31 cellular contexts compared by ENCODE assay signal in genomic region chr4:106380179-106380578, GRCh38. TPM values are rescaled to one million over a fixed set of nuclear protein-coding genes. Genes with fewer than 3 reads are reported as not detected.
"Had no signal": no experiment of that assay in that cellular context is flagged by ENCODE, and none has a peak within 500 bp of the region (broad histone marks: within the 10 kb centered on the region; RNA-seq: fewer than 3 reads in every experiment).

No MANE protein-coding gene starts in this region.

- H3K27ac ChIP-seq: stomach, suprapubic skin, testis, thoracic aorta, thyroid gland, tibial artery, tibial nerve, transverse colon, upper lobe of left lung, upper lobe of right lung, uterus, vagina had no signal

- FAIRE-seq: urothelium cell line had no signal

- DNase-seq: stimulated activated CD4-positive, alpha-beta T cell treated with anti-CD3 and anti-CD28 coated beads, Interleukin-2, amount 100 ng/mL, for 48 hours; stimulated activated CD4-positive, alpha-beta T cell treated with anti-CD3 and anti-CD28 coated beads, Interleukin-4, amount 100 ng/mL, for 1 hour; stimulated activated CD4-positive, alpha-beta T cell treated with anti-CD3 and anti-CD28 coated beads, Interleukin-4, amount 100 ng/mL, for 24 hours; stimulated activated CD4-positive, alpha-beta T cell treated with anti-CD3 and anti-CD28 coated beads, Interleukin-4, amount 100 ng/mL, for 4 hours; stimulated activated CD8-positive, alpha-beta memory T cell treated with anti-CD3 and anti-CD28 coated beads, Interleukin-4, amount 100 ng/mL, for 48 hours; stimulated activated naive B cell treated with anti-CD40 and anti-IgM and Interleukin-4, amounts not matched to agents 10 μg/mL and 1 μg/mL and 100 μg/mL, for 72 hours; stimulated activated naive CD4-positive, alpha-beta T cell; stimulated activated naive CD4-positive, alpha-beta T cell treated with Interleukin-2 at 50 U/mL for 16 hours; stimulated activated naive CD8-positive, alpha-beta T cell treated with anti-CD3 and anti-CD28 coated beads, Interleukin-15, amount 100 ng/mL, for 72 hours; stimulated activated naive CD8-positive, alpha-beta T cell treated with anti-CD3 and anti-CD28 coated beads, Interleukin-15, Interleukin-2, amounts not matched to agents 100 U/mL and 50 U/mL, for 24 hours; stomach; substantia nigra; testis; thyroid gland; tibial artery; transverse colon; trophoblast cell; upper lobe of left lung; upper lobe of right lung; uterus had no signal

- H3K36me3 ChIP-seq: stomach, suprapubic skin, thoracic aorta, thyroid gland, tibial artery, tibial nerve, transverse colon, upper lobe of left lung, upper lobe of right lung, uterus, vagina had no signal

- H3K27me3 ChIP-seq: stomach, suprapubic skin, testis, thyroid gland, tibial artery, tibial nerve, transverse colon, upper lobe of left lung, uterus, vagina had no signal

- H3K9me3 ChIP-seq: suprapubic skin, testis, thoracic aorta, thyroid gland, transverse colon, upper lobe of left lung, upper lobe of right lung, uterus, vagina had no signal

- H3K4me3 ChIP-seq: stomach, suprapubic skin, testis, thoracic aorta, thyroid gland, tibial artery, tibial nerve, transverse colon, upper lobe of left lung, upper lobe of right lung, uterus, vagina had no signal

- H3K4me1 ChIP-seq: stomach, suprapubic skin, testis, thyroid gland, tibial artery, tibial nerve, transverse colon, upper lobe of left lung, upper lobe of right lung, uterus, vagina had no signal

- ATAC-seq: stimulated activated effector memory CD8-positive, alpha-beta T cell treated with anti-CD3 and anti-CD28 coated beads, Interleukin-12 subunit alpha, Interleukin-12 subunit beta, amount 100 ng/mL, for 72 hours; stimulated activated memory B cell treated with anti-CD40 and anti-IgM and Interleukin-4, amounts not matched to agents 10 μg/mL and 1 μg/mL and 100 μg/mL, for 72 hours; stimulated activated naive B cell treated with anti-CD40 and anti-IgM and Interleukin-4, amounts not matched to agents 10 μg/mL and 1 μg/mL and 100 μg/mL, for 72 hours; stimulated activated naive CD8-positive, alpha-beta T cell treated with anti-CD3 and anti-CD28 coated beads, Interleukin-15, amount 100 ng/mL, for 72 hours; stimulated activated naive CD8-positive, alpha-beta T cell treated with anti-CD3 and anti-CD28 coated beads, Interleukin-15, Interleukin-2, amounts not matched to agents 100 U/mL and 50 U/mL, for 24 hours; upper lobe of right lung had no signal

RNA-seq across cellular contexts. Expression of gene GIMD1, which starts 11.6 kb away (rescaled TPM):
- total RNA-seq: stomach, subcutaneous adipose tissue, suprapubic skin, temporal lobe, testis, thoracic aorta, thyroid gland, tibial nerve, transverse colon, upper lobe of left lung, upper lobe of right lung, ureter, urinary bladder, uterus, vagina had no signal
- polyA plus RNA-seq: stomach, urinary bladder had no signal
